1 cellular context compared by ENCODE assay signal in genomic region chr12:56041579-56042429, GRCh38.
TF ChIP-seq lines count a peak whose summit lies in the region.

TSS of gene RPS26 (plus strand) at chr12:56041918. CDS start at chr12:56042167, 249 bp downstream.

TF ChIP-seq in K562, 482 proteins besides CTCF, POLR2A, EP300 and RAD21 (continued from another document):
- TF ChIP-seq ZNF609 (CRISPR knock-in tag; IDR thresholded peaks at IDR 0.05; ENCODE audit: borderline replicate concordance) (peak; percentile 92; the same call in 1 of the 2 replicates), CHD1 (IDR thresholded peaks at IDR 0.05; ENCODE audit: low read length) (peak; percentile 97), POLR2AphosphoS5 (IDR thresholded peaks at IDR 0.05; ENCODE audit: control insufficient read depth, insufficient read depth, low read depth, low read length) (peak; percentile 99), ZNF592 (IDR thresholded peaks at IDR 0.05) (peak; percentile 72), HNRNPH1 (optimal IDR thresholded peaks at IDR 0.05; ENCODE audit: low read depth, low read length) (no peak), SRSF7 (optimal IDR thresholded peaks at IDR 0.05; ENCODE audit: low read depth, low read length) (no peak), SP1 (CRISPR knock-in tag; IDR thresholded peaks at IDR 0.05) (peak; percentile 96), ZNF830 (CRISPR knock-in tag; IDR thresholded peaks at IDR 0.05) (0 out of 2 replicates have a peak, but pooled peaks have one; percentile 4), STAT6 (CRISPR knock-in tag; IDR thresholded peaks at IDR 0.05) (peak; percentile 93; the same call in 1 of the 2 replicates), NR1H2 (CRISPR knock-in tag; IDR thresholded peaks at IDR 0.05) (peak; percentile 34; the same call in 1 of the 2 replicates), ZFX (CRISPR knock-in tag; IDR thresholded peaks at IDR 0.05) (peak; percentile 81), NKRF (IDR thresholded peaks at IDR 0.05; ENCODE audit: borderline replicate concordance) (peak; percentile 95), HLTF (IDR thresholded peaks at IDR 0.05) (peak; percentile 96), SIN3A (IDR thresholded peaks at IDR 0.05; ENCODE audit: borderline replicate concordance in 2 of 2, control insufficient read depth in 1 of 2, low read depth in 2 of 2, low read length in 2 of 2) (peak; percentile 85 to 90; a peak in 3 of 4 replicates), MIER1 (IDR thresholded peaks at IDR 0.05; ENCODE audit: low read depth) (0 out of 2 replicates have a peak, but pooled peaks have one; percentile 34), MLX (CRISPR knock-in tag; conservative IDR thresholded peaks at IDR 0.05) (peak in 1 of 2 experiments; percentile 67; a peak in 1 of 4 replicates), KAT8 (IDR thresholded peaks at IDR 0.05; ENCODE audit: low read depth) (0 out of 2 replicates have a peak, but pooled peaks have one; percentile 63), CBX8 (IDR thresholded peaks at IDR 0.05; ENCODE audit: borderline replicate concordance, extremely low read depth, low read depth, low read length, poor library complexity, severe bottlenecking) (no peak), STAT5B (CRISPR knock-in tag; IDR thresholded peaks at IDR 0.05) (no peak), POLR2H (tag; IDR thresholded peaks at IDR 0.05; ENCODE audit: low read depth) (peak; percentile 98)
